ENCODE assay signal across 1 cellular context in the genomic region with DNA sequence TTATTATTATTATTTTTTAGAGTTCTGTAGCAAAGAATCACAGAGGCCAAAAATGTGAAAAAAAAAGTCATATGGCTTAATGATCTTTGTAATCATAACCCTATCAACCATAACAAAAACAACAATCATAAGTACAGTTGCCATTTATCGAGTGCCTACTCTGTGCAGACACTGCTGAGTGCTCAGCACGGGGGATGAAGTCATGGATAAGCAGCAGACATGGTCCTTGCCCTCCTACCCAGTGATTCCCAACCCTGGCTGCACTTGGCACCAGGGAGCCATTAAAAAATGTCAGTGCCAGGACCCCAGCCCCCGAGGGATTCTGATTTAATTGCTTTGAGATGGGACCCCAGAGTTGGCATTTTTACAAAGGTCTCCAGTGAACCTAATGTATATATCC.
TF ChIP-seq lines count a peak whose summit lies in the region.

No MANE protein-coding gene starts in this region.

TF ChIP-seq in HepG2, 621 proteins besides CTCF, POLR2A, EP300 and RAD21:
- no peak for TF ChIP-seq RCOR2 (CRISPR knock-in tag; IDR thresholded peaks at IDR 0.05)
- TF ChIP-seq ZFY (CRISPR knock-in tag; IDR thresholded peaks at IDR 0.05), result no peak
- TF ChIP-seq, protein P1, sequence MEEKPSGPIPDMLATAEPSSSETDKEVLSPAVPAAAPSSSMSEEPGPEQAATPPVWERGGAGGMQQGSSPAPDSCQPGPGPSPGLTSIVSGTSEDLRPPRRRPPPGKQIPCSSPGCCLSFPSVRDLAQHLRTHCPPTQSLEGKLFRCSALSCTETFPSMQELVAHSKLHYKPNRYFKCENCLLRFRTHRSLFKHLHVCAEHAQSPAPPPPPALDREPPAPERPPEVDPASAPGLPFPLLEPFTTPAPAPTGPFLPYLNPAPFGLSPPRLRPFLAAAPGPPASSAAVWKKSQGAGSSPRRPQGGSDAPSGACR (CRISPR knock-in tag; IDR thresholded peaks at IDR 0.05), result no peak
- TF ChIP-seq, protein P2, sequence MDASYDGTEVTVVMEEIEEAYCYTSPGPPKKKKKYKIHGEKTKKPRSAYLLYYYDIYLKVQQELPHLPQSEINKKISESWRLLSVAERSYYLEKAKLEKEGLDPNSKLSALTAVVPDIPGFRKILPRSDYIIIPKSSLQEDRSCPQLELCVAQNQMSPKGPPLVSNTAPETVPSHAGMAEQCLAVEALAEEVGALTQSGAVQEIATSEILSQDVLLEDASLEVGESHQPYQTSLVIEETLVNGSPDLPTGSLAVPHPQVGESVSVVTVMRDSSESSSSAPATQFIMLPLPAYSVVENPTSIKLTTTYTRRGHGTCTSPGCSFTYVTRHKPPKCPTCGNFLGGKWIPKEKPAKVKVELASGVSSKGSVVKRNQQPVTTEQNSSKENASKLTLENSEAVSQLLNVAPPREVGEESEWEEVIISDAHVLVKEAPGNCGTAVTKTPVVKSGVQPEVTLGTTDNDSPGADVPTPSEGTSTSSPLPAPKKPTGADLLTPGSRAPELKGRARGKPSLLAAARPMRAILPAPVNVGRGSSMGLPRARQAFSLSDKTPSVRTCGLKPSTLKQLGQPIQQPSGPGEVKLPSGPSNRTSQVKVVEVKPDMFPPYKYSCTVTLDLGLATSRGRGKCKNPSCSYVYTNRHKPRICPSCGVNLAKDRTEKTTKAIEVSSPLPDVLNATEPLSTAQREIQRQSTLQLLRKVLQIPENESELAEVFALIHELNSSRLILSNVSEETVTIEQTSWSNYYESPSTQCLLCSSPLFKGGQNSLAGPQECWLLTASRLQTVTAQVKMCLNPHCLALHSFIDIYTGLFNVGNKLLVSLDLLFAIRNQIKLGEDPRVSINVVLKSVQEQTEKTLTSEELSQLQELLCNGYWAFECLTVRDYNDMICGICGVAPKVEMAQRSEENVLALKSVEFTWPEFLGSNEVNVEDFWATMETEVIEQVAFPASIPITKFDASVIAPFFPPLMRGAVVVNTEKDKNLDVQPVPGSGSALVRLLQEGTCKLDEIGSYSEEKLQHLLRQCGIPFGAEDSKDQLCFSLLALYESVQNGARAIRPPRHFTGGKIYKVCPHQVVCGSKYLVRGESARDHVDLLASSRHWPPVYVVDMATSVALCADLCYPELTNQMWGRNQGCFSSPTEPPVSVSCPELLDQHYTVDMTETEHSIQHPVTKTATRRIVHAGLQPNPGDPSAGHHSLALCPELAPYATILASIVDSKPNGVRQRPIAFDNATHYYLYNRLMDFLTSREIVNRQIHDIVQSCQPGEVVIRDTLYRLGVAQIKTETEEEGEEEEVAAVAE (CRISPR knock-in tag; IDR thresholded peaks at IDR 0.05; ENCODE audit: borderline replicate concordance), result no peak
- TF ChIP-seq SIN3B (IDR thresholded peaks at IDR 0.05; ENCODE audit: low read length), result no peak
